10 cellular contexts compared by ENCODE assay signal in the genomic region with DNA sequence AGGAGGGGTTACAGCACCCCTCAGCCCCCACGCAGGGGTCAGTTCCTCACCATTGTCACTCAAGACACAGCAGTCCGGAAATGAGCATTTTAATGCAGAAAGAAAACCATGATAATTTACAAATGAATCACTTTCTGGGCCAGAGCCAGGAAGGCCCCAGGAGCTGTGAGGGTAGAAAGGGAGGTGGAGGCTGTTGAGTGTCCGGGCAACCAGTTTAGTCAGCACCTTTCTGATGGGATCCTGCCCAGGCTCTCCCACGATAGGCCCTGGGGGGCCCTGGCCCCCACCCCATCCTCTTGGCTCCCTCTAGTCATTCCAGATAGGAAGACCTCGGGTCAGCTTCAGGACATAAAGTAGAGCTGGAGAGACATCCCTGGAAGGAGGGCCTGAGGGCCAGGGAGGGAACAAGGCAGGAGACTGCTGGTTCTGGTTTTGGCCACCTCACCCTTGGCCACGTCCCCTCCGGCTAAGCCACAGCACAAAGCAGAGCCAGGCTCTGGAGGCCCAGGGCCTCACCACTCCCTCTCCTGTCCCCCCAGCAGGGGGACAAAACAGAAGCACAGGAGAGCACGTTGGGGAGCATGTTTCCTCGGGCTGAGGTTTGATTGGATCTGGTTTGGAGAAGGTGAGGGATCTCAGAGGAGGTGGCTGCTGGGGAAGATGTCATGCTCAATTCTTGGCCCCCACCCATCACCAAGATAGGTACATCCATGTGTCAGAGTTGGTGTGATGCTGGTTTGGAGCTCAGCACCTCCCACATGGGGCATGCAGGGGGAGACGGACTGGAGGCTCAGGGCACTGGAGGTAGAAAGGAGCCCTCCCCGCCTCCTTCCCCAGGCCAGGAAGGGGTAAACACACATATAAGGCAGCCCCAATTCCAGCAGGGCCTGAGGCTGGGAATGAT. TPM values are rescaled to one million over a fixed set of nuclear protein-coding genes. Genes with fewer than 3 reads are reported as not detected.
DNase-seq lines count a peak whose midpoint lies in the region; ATAC-seq, FAIRE-seq and TF ChIP-seq lines count a peak whose summit lies in the region.
"Had no signal": no experiment of that assay in that cellular context is flagged by ENCODE, and none has a peak within 500 bp of the region (broad histone marks: within the 10 kb centered on the region; RNA-seq: fewer than 3 reads in every experiment).

No MANE protein-coding gene starts in this region.

- H3K36me3 ChIP-seq in cardiac muscle cell, result no peaks in the 10 kb centered on the region
- no peaks in the 10 kb centered on the region for H3K36me3 ChIP-seq in kidney epithelial cell (ENCODE audit: control insufficient read depth, insufficient read depth, low read length)
- H3K36me3 ChIP-seq in Peyer's patch, result peaks cover 0 to 2% (median 0%) of the 10 kb centered on the region in 3 donors
- H3K36me3 ChIP-seq: BLaER1 treated with 17β-estradiol and CSF1 and Interleukin-3, amounts not matched to agents 10 nM and 100 nM had no signal

- H3K4me3 ChIP-seq in cardiac muscle cell (no peak overlapping the region), kidney epithelial cell (ENCODE audit: low read depth, low read length) (no peak overlapping the region), Peyer's patch (no peak overlapping the region)
- H3K4me3 ChIP-seq: BLaER1 treated with 17β-estradiol and CSF1 and Interleukin-3, amounts not matched to agents 10 nM and 100 nM; heart right ventricle had no signal

- DNase-seq in cardiac muscle cell (ENCODE audit: low read depth in 1 of 2, low spot score in 1 of 2) (peak in 1 of 2 donors; percentile 91), Right ventricle myocardium superior (no peak), astrocyte of the hippocampus (ENCODE audit: low read depth, low spot score) (peak; percentile 92), kidney epithelial cell (ENCODE audit: low read depth) (peak; percentile 43), urothelium cell line (ENCODE audit: low spot score) (peak; percentile 80), HuH-7 (ENCODE audit: low spot score) (no peak), Peyer's patch (no peak)
- no peak for DNase-seq in stimulated activated naive CD4-positive, alpha-beta T cell treated with Interleukin-2 at 50 U/mL for 16 hours (lab: John Stamatoyannopoulos, UW)
- DNase-seq: heart right ventricle had no signal

- ATAC-seq in Right ventricle myocardium superior (ENCODE audit: poor library complexity), result no peak

- no peak for TF ChIP-seq POLR2A in Peyer's patch (IDR thresholded peaks at IDR 0.05)

- intact Hi-C loops in Right ventricle myocardium superior (cut with DNase I), result no loop called here

- H3K4me1 ChIP-seq in cardiac muscle cell (ENCODE audit: low read depth) (peaks cover 11% of the 10 kb centered on the region), Peyer's patch (peaks cover 0 to 40% (median 2%) of the 10 kb centered on the region in 4 donors)

- H3K27me3 ChIP-seq in cardiac muscle cell (no peaks in the 10 kb centered on the region), kidney epithelial cell (ENCODE audit: control insufficient read depth, insufficient read depth, low read length) (no peaks in the 10 kb centered on the region), Peyer's patch (no peaks in the 10 kb centered on the region)
- H3K27me3 ChIP-seq: BLaER1 treated with 17β-estradiol and CSF1 and Interleukin-3, amounts not matched to agents 10 nM and 100 nM; heart right ventricle had no signal

- TF ChIP-seq CTCF in cardiac muscle cell (IDR thresholded peaks at IDR 0.05; ENCODE audit: low read depth, low read length), result peak; percentile 18
- peak; percentile 5 for TF ChIP-seq CTCF in kidney epithelial cell (IDR thresholded peaks at IDR 0.05; ENCODE audit: insufficient read depth, low read length, poor library complexity, severe bottlenecking)
- no peak for TF ChIP-seq CTCF in Peyer's patch (IDR thresholded peaks at IDR 0.05)

- no peak for FAIRE-seq in urothelium cell line (lab: Jason Lieb, UNC)

- H3K27ac ChIP-seq in cardiac muscle cell (no peak overlapping the region), Peyer's patch (no peak overlapping the region)
- H3K27ac ChIP-seq: BLaER1 treated with 17β-estradiol and CSF1 and Interleukin-3, amounts not matched to agents 10 nM and 100 nM had no signal

- H3K9me3 ChIP-seq in cardiac muscle cell (ENCODE audit: low read depth), result no peaks in the 10 kb centered on the region
- H3K9me3 ChIP-seq in Peyer's patch, result no peaks in the 10 kb centered on the region
- H3K9me3 ChIP-seq: BLaER1 treated with 17β-estradiol and CSF1 and Interleukin-3, amounts not matched to agents 10 nM and 100 nM; heart right ventricle had no signal

RNA-seq across cellular contexts. Expression of a gene that starts 20.6 kb away (rescaled TPM):
- total RNA-seq in cardiac muscle cell, result 24.7 and 30.4 TPM in 2 replicates
- 18.0 and 29.9 TPM in 2 replicates for polyA plus RNA-seq in cardiac muscle cell
- total RNA-seq in Right ventricle myocardium superior, result 5.2 TPM
- total RNA-seq in kidney epithelial cell, result 19.0 and 29.5 TPM in 2 replicates
- total RNA-seq in Peyer's patch, result 1 to 10 TPM in 2 of 4 donors, under 1 TPM in 1, not detected in 1; 0.35 to 9.7 (median 5.7) TPM

RNA-seq across cellular contexts. Expression of a gene that starts 34.9 kb away (rescaled TPM):
- total RNA-seq in cardiac muscle cell (0.39 TPM in 1 of 2 replicates, not detected in the other), Right ventricle myocardium superior (not detected), kidney epithelial cell (5.2 and 9.1 TPM in 2 replicates), Peyer's patch (not detected)
- polyA plus RNA-seq in cardiac muscle cell, result 3.5 TPM in 1 of 2 replicates, not detected in the other
- total RNA-seq: heart right ventricle had no signal
- polyA plus RNA-seq: heart right ventricle had no signal

RNA-seq across cellular contexts. Expression of a gene that starts 58.3 kb away (rescaled TPM):
- 33.8 and 39.7 TPM in 2 replicates for total RNA-seq in cardiac muscle cell
- polyA plus RNA-seq in cardiac muscle cell, result 34.8 and 45.2 TPM in 2 replicates
- 12.4 TPM for total RNA-seq in Right ventricle myocardium superior
- 8.2 and 9.8 TPM in 2 replicates for total RNA-seq in kidney epithelial cell
- 10 to 100 TPM; 42.1 to 80.3 (median 59.0) TPM for total RNA-seq in Peyer's patch

Comparison
In these comparisons a context has a peak if more than half of its experiments do, and no peak if none do; other contexts are left out.
1. DNase-seq: peak in astrocyte of the hippocampus (single experiment), kidney epithelial cell (single experiment) and urothelium cell line (single experiment); none in Right ventricle myocardium superior (single experiment), HuH-7 (single experiment), stimulated activated naive CD4-positive, alpha-beta T cell treated with Interleukin-2 at 50 U/mL for 16 hours (single experiment) and Peyer's patch (0 of 3).
2. CTCF ChIP-seq: peak in cardiac muscle cell (single experiment) and kidney epithelial cell (single experiment); none in Peyer's patch (0 of 6).